8 cellular contexts compared by ENCODE assay signal in genomic region chr11:66467034-66467659, GRCh38. TPM values are rescaled to one million over a fixed set of nuclear protein-coding genes. Genes with fewer than 3 reads are reported as not detected.
DNase-seq lines count a peak whose midpoint lies in the region; ATAC-seq, FAIRE-seq and TF ChIP-seq lines count a peak whose summit lies in the region.

No MANE protein-coding gene starts in this region.

- H3K27ac ChIP-seq in A549 = peak overlapping the region; percentile 76 to 95
- H3K27ac ChIP-seq in PC-9 = no peak overlapping the region
- H3K27ac ChIP-seq in lung (ENCODE audit: low read depth in 1 of 2, low read length in 1 of 2) = peak overlapping the region; percentile 6 to 11
- H3K27ac ChIP-seq in testis = peak overlapping the region in 1 of 2 donors; percentile 78

- H3K4me2 ChIP-seq in A549 (peak overlapping the region; percentile 93), PC-9 (peak overlapping the region; percentile 98)

- CTCF ChIA-PET in A549 (lab: Yijun Ruan, JAX) (interaction anchor here (0.7 to 4.8 kb wide), 8 partner anchors 12 to 60 kb away, joined by 3 to 37 read pairs (median 4); partner anchors contain the start of genes DPP3, MRPL11 and NPAS4), PC-9 (lab: Charles Lee) (interaction anchor here (0.7 to 1.1 kb wide), 6 partner anchors 12 to 149 kb away, joined by 3 to 19 read pairs (median 6); partner anchors contain the start of genes MRPL11 and RBM14)

- TF ChIP-seq POLR2A in A549 (IDR thresholded peaks at IDR 0.05; ENCODE audit: low read length) = peak; percentile 6; the same call in 1 of the 2 replicates
- TF ChIP-seq POLR2A in testis (IDR thresholded peaks at IDR 0.05) = no peak

- H3K79me2 ChIP-seq in PC-9 (ENCODE audit: low read depth) = no peaks in the 10 kb centered on the region

- ATAC-seq in A549 (peak; percentile 67 to 77), HG02678 (IDR thresholded peaks at IDR 0.05; ENCODE audit: unreplicated experiment) (peak; percentile 26), lung (ENCODE audit: insufficient read depth, low FRiP score) (no peak), HG02884 (IDR thresholded peaks at IDR 0.05; ENCODE audit: unreplicated experiment) (no peak)

- H3K9me3 ChIP-seq in A549 = no peaks in the 10 kb centered on the region; the same call in 1 of the 3 replicates
- H3K9me3 ChIP-seq in PC-9 (ENCODE audit: insufficient read depth, low read depth) = no peaks in the 10 kb centered on the region
- H3K9me3 ChIP-seq in lung (ENCODE audit: control insufficient read depth in 2 of 2, insufficient read depth in 1 of 2, low read length in 1 of 2) = no peaks in the 10 kb centered on the region
- no peaks in the 10 kb centered on the region for H3K9me3 ChIP-seq in testis

- DNase-seq in A549 (ENCODE audit: low read depth in 1 of 2, low spot score in 1 of 2) (peak; percentile 30 to 73), GM10266 (ENCODE audit: extremely low spot score) (peak; percentile 64), PC-9 (peak in 1 of 2 experiments; percentile 62), choroid plexus epithelial cell (ENCODE audit: low read depth) (peak; percentile 32), lung (ENCODE audit: low spot score) (no peak), testis (peak; percentile 21)

- H3K27me3 ChIP-seq in PC-9 (ENCODE audit: insufficient read depth, low read depth) (no peaks in the 10 kb centered on the region), lung (ENCODE audit: control insufficient read depth, insufficient read depth) (no peaks in the 10 kb centered on the region), testis (no peaks in the 10 kb centered on the region)

- peak overlapping the region; percentile 72 for H3K4me3 ChIP-seq in A549
- H3K4me3 ChIP-seq in PC-9 = peak overlapping the region; percentile 90
- H3K4me3 ChIP-seq in choroid plexus epithelial cell (ENCODE audit: low read depth, low read length) = peak overlapping the region; percentile 68
- peak overlapping the region; percentile 43 for H3K4me3 ChIP-seq in lung
- H3K4me3 ChIP-seq in testis = peak overlapping the region; percentile 63 to 75

- no peaks in the 10 kb centered on the region for H4K20me1 ChIP-seq in PC-9 (ENCODE audit: insufficient read depth)

- TF ChIP-seq CTCF in A549 (IDR thresholded peaks at IDR 0.05) (0 out of 3 replicates have a peak, but pooled peaks have one; percentile 9), GM10266 (IDR thresholded peaks at IDR 0.05; ENCODE audit: control insufficient read depth, insufficient read depth, low read depth, missing control alignments) (peak; percentile 3), PC-9 (conservative IDR thresholded peaks at IDR 0.05) (peak; percentile 49; the same call in 1 of the 2 replicates), choroid plexus epithelial cell (conservative IDR thresholded peaks at IDR 0.05; ENCODE audit: low read depth, low read length) (peak; percentile 16), lung (IDR thresholded peaks at IDR 0.05; ENCODE audit: control extremely low read depth, extremely low read depth) (no peak), testis (IDR thresholded peaks at IDR 0.05) (peak in 1 of 3 experiments; percentile 15)

- no TSS peak for BruUV-seq in PC-9 (replicated peaks; lab: Mats Ljungman, UMichigan)

- no peaks in the 10 kb centered on the region for H3K9me2 ChIP-seq in PC-9 (ENCODE audit: insufficient read depth)

- H3K4me1 ChIP-seq in A549 (peaks cover 10% of the 10 kb centered on the region), PC-9 (replicated peaks; ENCODE audit: insufficient read depth) (peaks cover 10% of the 10 kb centered on the region), lung (ENCODE audit: control insufficient read depth in 2 of 2, insufficient read depth in 2 of 2, low read length in 2 of 2) (peaks cover 0 to 8% of the 10 kb centered on the region in 2 donors), testis (peaks cover 10% of the 10 kb centered on the region)

- intact Hi-C loops in PC-9 (cut with micrococcal nuclease; ENCODE audit: unreplicated experiment) = loop anchor here (2.0 kb wide), 1 partner anchor 28 kb away; the partner anchor contains the start of gene MRPL11
- intact Hi-C loops in testis (cut with DNase I; ENCODE audit: low total_unique reads) = no loop called here

- peak overlapping the region; percentile 75 for H2AFZ ChIP-seq in PC-9

- peaks cover 14% of the 10 kb centered on the region; the same call in 1 of the 2 replicates for H3F3A ChIP-seq in PC-9 (ENCODE audit: insufficient read depth, low read depth)

- TF ChIP-seq RAD21 in A549 (conservative IDR thresholded peaks at IDR 0.05 in 1 of 2, IDR thresholded peaks at IDR 0.05 in 1 of 2) = no peak

- WGBS in A549 (ENCODE audit: missing lambda C conversion rate) = 14% methylated on average over 18 of the region's 72 CpGs
- WGBS in lung, 2 donors = 2% methylated on average over 43 to 72 of the region's 72 CpGs
- WGBS in testis, 2 donors = 1 to 5% methylated on average over 11 to 58 of the region's 72 CpGs

- POLR2A ChIA-PET in A549 (lab: Yijun Ruan, JAX) (interaction anchor here (0.8 to 3.9 kb wide), 8 partner anchors 9 to 171 kb away, joined by 3 to 47 read pairs (median 7); partner anchors contain the start of genes CCDC87, CCS, DPP3 and MRPL11), PC-9 (lab: Charles Lee; ENCODE audit: unreplicated experiment) (interaction anchor here (0.8 to 1.1 kb wide), 3 partner anchors 12 to 45 kb away, joined by 4 to 17 read pairs (median 13); partner anchors contain the start of gene MRPL11)

- H3K36me3 ChIP-seq in PC-9 (ENCODE audit: low read depth) (no peaks in the 10 kb centered on the region), lung (ENCODE audit: control insufficient read depth in 2 of 2, insufficient read depth in 2 of 2, low read length in 2 of 2) (no peaks in the 10 kb centered on the region), testis (ENCODE audit: low read depth, missing control alignments) (no peaks in the 10 kb centered on the region)

- no peak for FAIRE-seq in A549 (lab: Jason Lieb, UNC)

- no peak for TF ChIP-seq EP300 in A549 (IDR thresholded peaks at IDR 0.05)

TF ChIP-seq in A549, 52 proteins besides CTCF, POLR2A, EP300 and RAD21:
- TF ChIP-seq PHF8 (IDR thresholded peaks at IDR 0.05; ENCODE audit: borderline replicate concordance, low read depth) = 0 out of 2 replicates have a peak, but pooled peaks have one; percentile 22
- no peak for TF ChIP-seq ESRRA (IDR thresholded peaks at IDR 0.05; ENCODE audit: borderline replicate concordance, low read length)
TF ChIP-seq in A549: peak in this region for 1.

RNA-seq across cellular contexts. Expression of gene PELI3, which starts 0.4 kb away (rescaled TPM):
- 2.3 and 2.7 TPM in 2 replicates for polyA plus RNA-seq in A549 (2011; rRNA removed)
- 3.5 and 5.9 TPM in 2 replicates for polyA plus RNA-seq in A549 (2012; cell fraction: cytosol; rRNA removed)
- 4.7 and 8.3 TPM in 2 replicates for polyA plus RNA-seq in A549 (2012; cell fraction: nucleus; rRNA removed)
- polyA plus RNA-seq in A549 (2017; fragmentation: RNase III; extraction: RNeasy Plus Mini Kit Qiagen cat#74134 plus additional on column Dnase treatment) = 4.4 to 5.7 TPM (median 5.6 TPM) in 3 replicates
- 6.2 and 8.3 TPM in 2 replicates for polyA minus RNA-seq in A549 (2011; rRNA and poly(A)+ RNA removed)
- 14.0 and 18.0 TPM in 2 replicates for total RNA-seq in PC-9 (2021)
- 10 to 100 TPM in 1 of 2 donors, 1 to 10 TPM in 1; 4.9 to 12.6 TPM for total RNA-seq in lung
- 1 to 10 TPM; 6.1 to 8.9 TPM for polyA plus RNA-seq in lung
- 10 to 100 TPM; 13.0 to 17.7 TPM for total RNA-seq in testis
- polyA plus RNA-seq in testis (ENCODE audit: insufficient read depth, low read depth, low replicate concordance) = 10.2 TPM

RNA-seq across cellular contexts. Expression of gene DPP3, which starts 13.1 kb away (rescaled TPM):
- polyA plus RNA-seq in A549 (2011; rRNA removed) = 52.2 TPM in 2 replicates
- polyA plus RNA-seq in A549 (2012; cell fraction: cytosol; rRNA removed) = 66.8 and 90.8 TPM in 2 replicates
- 139 and 159 TPM in 2 replicates for polyA plus RNA-seq in A549 (2012; cell fraction: nucleus; rRNA removed)
- polyA plus RNA-seq in A549 (2017; fragmentation: RNase III; extraction: RNeasy Plus Mini Kit Qiagen cat#74134 plus additional on column Dnase treatment) = 70.5 to 71.7 TPM (median 71.1 TPM) in 3 replicates
- 66.8 and 71.6 TPM in 2 replicates for polyA minus RNA-seq in A549 (2011; rRNA and poly(A)+ RNA removed)
- 76.2 and 80.0 TPM in 2 replicates for total RNA-seq in PC-9 (2021)
- 10 to 100 TPM; 25.5 to 76.3 TPM for total RNA-seq in lung
- 10 to 100 TPM; 25.4 to 63.9 TPM for polyA plus RNA-seq in lung
- 10 to 100 TPM; 29.3 to 31.0 TPM for total RNA-seq in testis
- polyA plus RNA-seq in testis (ENCODE audit: insufficient read depth, low read depth, low replicate concordance) = 24.8 TPM

RNA-seq across cellular contexts. Expression of gene MRPL11, which starts 28.5 kb away (rescaled TPM):
- polyA plus RNA-seq in A549 (2011; rRNA removed) = 62.9 and 70.1 TPM in 2 replicates
- polyA plus RNA-seq in A549 (2012; cell fraction: cytosol; rRNA removed) = 71.9 and 85.0 TPM in 2 replicates
- 35.0 and 45.6 TPM in 2 replicates for polyA plus RNA-seq in A549 (2012; cell fraction: nucleus; rRNA removed)
- polyA plus RNA-seq in A549 (2017; fragmentation: RNase III; extraction: RNeasy Plus Mini Kit Qiagen cat#74134 plus additional on column Dnase treatment) = 71.9 to 73.8 TPM (median 73.5 TPM) in 3 replicates
- 26.8 and 28.1 TPM in 2 replicates for polyA minus RNA-seq in A549 (2011; rRNA and poly(A)+ RNA removed)
- total RNA-seq in PC-9 (2021) = 138 and 140 TPM in 2 replicates
- 10 to 100 TPM; 32.7 to 46.6 TPM for total RNA-seq in lung
- 10 to 100 TPM; 35.8 to 56.8 TPM for polyA plus RNA-seq in lung
- total RNA-seq in testis = 10 to 100 TPM; 21.2 to 23.7 TPM
- 50.0 TPM for polyA plus RNA-seq in testis (ENCODE audit: insufficient read depth, low read depth, low replicate concordance)

RNA-seq across cellular contexts. Expression of gene BBS1, which starts 43.3 kb away (rescaled TPM):
- 12.5 and 14.7 TPM in 2 replicates for polyA plus RNA-seq in A549 (2011; rRNA removed)
- polyA plus RNA-seq in A549 (2012; cell fraction: cytosol; rRNA removed) = 13.3 and 13.9 TPM in 2 replicates
- 39.7 and 42.5 TPM in 2 replicates for polyA plus RNA-seq in A549 (2012; cell fraction: nucleus; rRNA removed)
- polyA plus RNA-seq in A549 (2017; fragmentation: RNase III; extraction: RNeasy Plus Mini Kit Qiagen cat#74134 plus additional on column Dnase treatment) = 10.9 to 13.4 TPM (median 12.5 TPM) in 3 replicates
- polyA minus RNA-seq in A549 (2011; rRNA and poly(A)+ RNA removed) = 22.1 and 25.1 TPM in 2 replicates
- 56.1 and 63.4 TPM in 2 replicates for total RNA-seq in PC-9 (2021)
- total RNA-seq in lung = 10 to 100 TPM; 41.4 to 75.6 TPM
- polyA plus RNA-seq in lung = 10 to 100 TPM; 12.5 to 17.3 TPM
- total RNA-seq in testis = 10 to 100 TPM; 86.1 to 89.3 TPM
- 42.9 TPM for polyA plus RNA-seq in testis (ENCODE audit: insufficient read depth, low read depth, low replicate concordance)

RNA-seq across cellular contexts. Expression of gene NPAS4, which starts 46.3 kb away (rescaled TPM):
- polyA plus RNA-seq in A549 (2011; rRNA removed) (not detected in 2 replicates), A549 (2017; fragmentation: RNase III; extraction: RNeasy Plus Mini Kit Qiagen cat#74134 plus additional on column Dnase treatment) (0.03 TPM in 1 of 3 replicates, not detected in the others), lung (under 1 TPM; 0.07 to 0.14 TPM), testis (ENCODE audit: insufficient read depth, low read depth, low replicate concordance) (0.09 TPM)
- polyA plus RNA-seq in A549 (2012; cell fraction: cytosol; rRNA removed) = 0.01 and 0.06 TPM in 2 replicates
- 0.11 and 0.13 TPM in 2 replicates for polyA plus RNA-seq in A549 (2012; cell fraction: nucleus; rRNA removed)
- 0.10 TPM in 1 of 2 replicates, not detected in the other for polyA minus RNA-seq in A549 (2011; rRNA and poly(A)+ RNA removed)
- total RNA-seq in PC-9 (2021) (not detected in 2 replicates), lung (under 1 TPM; 0.06 to 0.09 TPM), testis (1 to 10 TPM in 1 of 2 donors, under 1 TPM in 1; 0.50 to 1.4 TPM)

Comparison
In these comparisons a context has a peak if more than half of its experiments do, and no peak if none do; other contexts are left out.
1. ATAC-seq: peak in A549 (2 of 2) and HG02678 (single experiment); none in lung (single experiment) and HG02884 (single experiment).
2. Peak in every context shown above with its lines, with median percentiles within 50 percentile points of each other: H3K4me3 ChIP-seq.